Comparison of ENCODE assay signal across 8 cellular contexts in genomic region chr19:43640424-43640757, GRCh38. TPM values are rescaled to one million over a fixed set of nuclear protein-coding genes. Genes with fewer than 3 reads are reported as not detected.
DNase-seq lines count a peak whose midpoint lies in the region; ATAC-seq and TF ChIP-seq lines count a peak whose summit lies in the region.

No MANE protein-coding gene starts in this region.

- H3K9me3 ChIP-seq in tibial nerve (no peaks in the 10 kb centered on the region), MG63 (no peaks in the 10 kb centered on the region)

- H3K4me3 ChIP-seq in tibial nerve (peak overlapping the region; percentile 47 to 72 (median 60)), MG63 (no peak overlapping the region)

- no peaks in the 10 kb centered on the region for H3K9me3 Mint-ChIP-seq in activated T-cell treated with anti-CD3 and anti-CD28 coated beads, Interleukin-2, amount 50 U/mL, for 24 hours
- H3K9me3 Mint-ChIP-seq in central memory CD8-positive, alpha-beta T cell: no peaks in the 10 kb centered on the region
- no peaks in the 10 kb centered on the region for H3K9me3 Mint-ChIP-seq in mesothelial cell of epicardium

- H3K27ac ChIP-seq in tibial nerve: peak overlapping the region; percentile 57 to 90 (median 84)

- ATAC-seq in central memory CD8-positive, alpha-beta T cell (replicated peaks; ENCODE audit: extremely low read depth, poor library complexity, severe bottlenecking): no peak
- no peak for ATAC-seq in HG03159 (IDR thresholded peaks at IDR 0.05; ENCODE audit: unreplicated experiment)
- ATAC-seq in GM21526 (IDR thresholded peaks at IDR 0.05; ENCODE audit: low FRiP score, unreplicated experiment): no peak

- H3K27ac Mint-ChIP-seq in activated T-cell treated with anti-CD3 and anti-CD28 coated beads, Interleukin-2, amount 50 U/mL, for 24 hours: no peak overlapping the region
- peak overlapping the region; percentile 56 for H3K27ac Mint-ChIP-seq in central memory CD8-positive, alpha-beta T cell (ENCODE audit: low read depth)
- no peak overlapping the region for H3K27ac Mint-ChIP-seq in mesothelial cell of epicardium

- H3K4me1 ChIP-seq in tibial nerve: peaks cover 0 to 43% (median 11%) of the 10 kb centered on the region in 4 donors

- peaks cover 2 to 37% of the 10 kb centered on the region in 2 donors for H3K27me3 ChIP-seq in tibial nerve
- peaks cover 22% of the 10 kb centered on the region for H3K27me3 ChIP-seq in MG63

- H3K27me3 Mint-ChIP-seq in activated T-cell treated with anti-CD3 and anti-CD28 coated beads, Interleukin-2, amount 50 U/mL, for 24 hours: peaks cover 43% of the 10 kb centered on the region
- H3K27me3 Mint-ChIP-seq in central memory CD8-positive, alpha-beta T cell: peaks cover 56% of the 10 kb centered on the region
- H3K27me3 Mint-ChIP-seq in mesothelial cell of epicardium (ENCODE audit: low read depth): peaks cover 33% of the 10 kb centered on the region

- no peak for TF ChIP-seq EP300 in tibial nerve (IDR thresholded peaks at IDR 0.05)

- peak overlapping the region; percentile 63 for H3K4me3 Mint-ChIP-seq in activated T-cell treated with anti-CD3 and anti-CD28 coated beads, Interleukin-2, amount 50 U/mL, for 24 hours
- peak overlapping the region; percentile 68 for H3K4me3 Mint-ChIP-seq in central memory CD8-positive, alpha-beta T cell
- H3K4me3 Mint-ChIP-seq in mesothelial cell of epicardium: peak overlapping the region; percentile 72

- 4 to 6% methylated on average over 9 of the region's 9 CpGs for WGBS in tibial nerve, 2 donors

- no peaks in the 10 kb centered on the region for H3K36me3 Mint-ChIP-seq in activated T-cell treated with anti-CD3 and anti-CD28 coated beads, Interleukin-2, amount 50 U/mL, for 24 hours (ENCODE audit: low read depth)
- H3K36me3 Mint-ChIP-seq in central memory CD8-positive, alpha-beta T cell (ENCODE audit: insufficient read depth): peaks cover 6% of the 10 kb centered on the region
- no peaks in the 10 kb centered on the region for H3K36me3 Mint-ChIP-seq in mesothelial cell of epicardium

- no peak for DNase-seq in activated T-cell treated with anti-CD3 and anti-CD28 coated beads, Interleukin-2, amount 50 U/mL, for 24 hours
- DNase-seq in activated T-cell treated with anti-CD3 and anti-CD28 coated beads, Interleukin-2, amount 50 U/mL, for 1 hour: no peak
- DNase-seq in central memory CD8-positive, alpha-beta T cell (ENCODE audit: low spot score in 2 of 2): no peak
- DNase-seq in mesothelial cell of epicardium (ENCODE audit: low spot score in 2 of 2, unreplicated experiment in 2 of 2) (no peak), tibial nerve (ENCODE audit: low spot score in 2 of 2) (no peak), MG63 (no peak)

- H3K4me1 Mint-ChIP-seq in activated T-cell treated with anti-CD3 and anti-CD28 coated beads, Interleukin-2, amount 50 U/mL, for 24 hours (ENCODE audit: low read depth): peaks cover 12% of the 10 kb centered on the region
- peaks cover 13% of the 10 kb centered on the region for H3K4me1 Mint-ChIP-seq in central memory CD8-positive, alpha-beta T cell
- H3K4me1 Mint-ChIP-seq in mesothelial cell of epicardium: peaks cover 27% of the 10 kb centered on the region

- TF ChIP-seq CTCF in mesothelial cell of epicardium (IDR thresholded peaks at IDR 0.05; ENCODE audit: unreplicated experiment) (no peak), tibial nerve (IDR thresholded peaks at IDR 0.05) (no peak)

- H3K36me3 ChIP-seq in tibial nerve: no peaks in the 10 kb centered on the region
- no peaks in the 10 kb centered on the region for H3K36me3 ChIP-seq in MG63

- no peak for TF ChIP-seq POLR2A in tibial nerve (IDR thresholded peaks at IDR 0.05)

RNA-seq across cellular contexts. Expression of gene CADM4, which starts 0.7 kb away (rescaled TPM):
- total RNA-seq in mesothelial cell of epicardium (45.8 to 48.3 TPM (median 47.1 TPM) in 3 replicates), tibial nerve (100 to 1,000 TPM in 2 of 4 donors, 10 to 100 TPM in 2; 85.2 to 108 (median 102) TPM)
- 0.22 and 3.0 TPM in 2 replicates for total RNA-seq in MG63 (2014; rRNA removed; shearing (Covaris generic); ENCODE audit: low replicate concordance)

RNA-seq across cellular contexts. Expression of gene ZNF428, which starts 21.0 kb away (rescaled TPM):
- total RNA-seq in mesothelial cell of epicardium: 92.2 to 96.2 TPM (median 92.4 TPM) in 3 replicates
- total RNA-seq in tibial nerve: 10 to 100 TPM; 38.1 to 61.1 (median 50.5) TPM
- 45.8 and 101 TPM in 2 replicates for total RNA-seq in MG63 (2014; rRNA removed; shearing (Covaris generic); ENCODE audit: low replicate concordance)

RNA-seq across cellular contexts. Expression of gene SRRM5, which starts 28.5 kb away (rescaled TPM):
- total RNA-seq in mesothelial cell of epicardium (0.36 to 0.63 TPM (median 0.58 TPM) in 3 replicates), tibial nerve (under 1 TPM; 0.20 to 0.84 (median 0.52) TPM)
- total RNA-seq in MG63 (2014; rRNA removed; shearing (Covaris generic); ENCODE audit: low replicate concordance): not detected in 2 replicates

RNA-seq across cellular contexts. Expression of gene PLAUR, which starts 29.6 kb away (rescaled TPM):
- total RNA-seq in mesothelial cell of epicardium (18.5 to 22.7 TPM (median 22.2 TPM) in 3 replicates), tibial nerve (10 to 100 TPM; 12.9 to 19.7 (median 16.4) TPM)
- total RNA-seq in MG63 (2014; rRNA removed; shearing (Covaris generic); ENCODE audit: low replicate concordance): 14.7 and 43.2 TPM in 2 replicates

RNA-seq across cellular contexts. Expression of gene ZNF576, which starts 44.0 kb away (rescaled TPM):
- total RNA-seq in mesothelial cell of epicardium: 11.4 to 12.6 TPM (median 12.6 TPM) in 3 replicates
- total RNA-seq in tibial nerve: 10 to 100 TPM in 3 of 4 donors, 1 to 10 TPM in 1; 9.9 to 18.8 (median 15.2) TPM
- total RNA-seq in MG63 (2014; rRNA removed; shearing (Covaris generic); ENCODE audit: low replicate concordance): 15.9 and 26.1 TPM in 2 replicates

Comparison
In these comparisons a context has a peak if more than half of its experiments do, and no peak if none do; other contexts are left out.
1. RNA of gene CADM4, which starts 0.7 kb away (total RNA-seq): 85.2 to 108 TPM in tibial nerve and 45.8 to 48.3 TPM in mesothelial cell of epicardium; 0.22 to 3.0 TPM in MG63; every median in the first group is over 10 times any median in the second.
2. Peak in every context shown above with its lines, with median percentiles within 50 percentile points of each other: H3K4me3 Mint-ChIP-seq.